In genomic region chr5:133267601-133268000, GRCh38 we compare ENCODE assay signal across 1 cellular context.
TF ChIP-seq lines count a peak whose summit lies in the region.

No MANE protein-coding gene starts in this region.

TF ChIP-seq in GM12878, 131 proteins besides CTCF, POLR2A, EP300 and RAD21 (continued from another document):
- TF ChIP-seq RELB (IDR thresholded peaks at IDR 0.05; ENCODE audit: low read depth) (no peak), TARDBP (IDR thresholded peaks at IDR 0.05; ENCODE audit: borderline replicate concordance) (no peak), PKNOX1 (IDR thresholded peaks at IDR 0.05) (peak; percentile 65)
TF ChIP-seq in GM12878: peak in this region for 4.
